ENCODE assay signal across 27 cellular contexts in the genomic region with DNA sequence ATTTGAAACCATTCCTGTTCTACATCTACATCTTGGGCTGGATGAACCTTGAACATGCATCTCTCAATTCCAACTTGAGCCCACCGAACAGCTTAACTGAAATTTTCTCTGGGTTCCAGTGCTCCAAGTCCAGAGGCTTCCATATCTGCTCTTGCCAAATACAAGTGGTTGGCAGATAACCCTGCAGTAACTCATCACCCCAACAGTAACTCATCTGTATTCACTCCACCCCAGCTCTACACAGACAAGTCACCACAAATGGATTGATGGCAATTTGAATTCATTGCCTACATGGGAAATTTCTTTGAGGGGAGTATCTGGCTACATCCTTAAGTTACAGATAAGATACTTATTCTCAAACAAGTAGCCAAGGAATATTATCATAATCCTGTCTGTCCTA.
DNase-seq lines count a peak whose midpoint lies in the region; ATAC-seq and TF ChIP-seq lines count a peak whose summit lies in the region.
"Had no signal": no experiment of that assay in that cellular context is flagged by ENCODE, and none has a peak within 500 bp of the region (broad histone marks: within the 10 kb centered on the region; RNA-seq: fewer than 3 reads in every experiment).

No MANE protein-coding gene starts in this region.

- H3K36me3 ChIP-seq in right atrium auricular region (no peaks in the 10 kb centered on the region), heart left ventricle (no peaks in the 10 kb centered on the region), esophagus squamous epithelium (no peaks in the 10 kb centered on the region), sigmoid colon (no peaks in the 10 kb centered on the region), aorta (ENCODE audit: control insufficient read depth in 1 of 2, insufficient read depth in 2 of 2, low read length in 1 of 2) (no peaks in the 10 kb centered on the region)
- H3K36me3 ChIP-seq: left ventricle myocardium inferior, Peyer's patch had no signal

- ATAC-seq in heart left ventricle (no peak), aorta (ENCODE audit: low FRiP score) (no peak), HG02973 (IDR thresholded peaks at IDR 0.05; ENCODE audit: unreplicated experiment) (no peak)

- TF ChIP-seq EP300 in sigmoid colon (IDR thresholded peaks at IDR 0.05), result no peak

- H3K4me1 ChIP-seq in right atrium auricular region, result peaks cover 0 to 28% of the 10 kb centered on the region in 2 donors
- peaks cover 0 to 29% (median 24%) of the 10 kb centered on the region in 12 donors for H3K4me1 ChIP-seq in heart left ventricle
- peaks cover 5 to 39% (median 11%) of the 10 kb centered on the region in 3 donors for H3K4me1 ChIP-seq in esophagus squamous epithelium
- peaks cover 0 to 72% (median 63%) of the 10 kb centered on the region in 4 donors for H3K4me1 ChIP-seq in sigmoid colon
- peaks cover 10 to 21% of the 10 kb centered on the region in 2 donors for H3K4me1 ChIP-seq in aorta (ENCODE audit: control insufficient read depth in 1 of 2, insufficient read depth in 2 of 2, low read length in 2 of 2)
- H3K4me1 ChIP-seq: Peyer's patch had no signal

- no peak for TF ChIP-seq CTCF in right atrium auricular region (IDR thresholded peaks at IDR 0.05)
- TF ChIP-seq CTCF in heart left ventricle (IDR thresholded peaks at IDR 0.05), result no peak
- TF ChIP-seq CTCF in esophagus squamous epithelium (IDR thresholded peaks at IDR 0.05), result no peak
- no peak for TF ChIP-seq CTCF in sigmoid colon (IDR thresholded peaks at IDR 0.05)

- no peak for DNase-seq in right atrium auricular region (ENCODE audit: low spot score)
- no peak for DNase-seq in heart left ventricle
- DNase-seq in esophagus squamous epithelium (lab: John Stamatoyannopoulos, UW), result no peak
- no peak for DNase-seq in sigmoid colon
- DNase-seq in aorta, result no peak
- DNase-seq in posterior vena cava (ENCODE audit: low spot score), result no peak
- DNase-seq in NCI-H446 treated with DMSO at 0.1 percent for 48 hours (lab: John Stamatoyannopoulos, UW), result no peak
- DNase-seq: activated CD4-positive, alpha-beta memory T cell treated with anti-CD3 and anti-CD28 coated beads, Interleukin-2, amount 10 ng/mL, durations not matched to agents 7 days and 5 days; activated CD8-positive, alpha-beta memory T cell treated with anti-CD3 and anti-CD28 coated beads, Interleukin-2, amount 50 U/mL, for 48 hours; caudate nucleus; CD4-positive, alpha-beta T cell; DMS 273 treated with DMSO at 0.1 percent for 48 hours; EL; endodermal cell; GM23248; left ventricle myocardium inferior; naive B cell; NCI-H1105; NCI-H187 treated with DMSO at 0.1 percent for 48 hours; NCI-H526 treated with DMSO at 0.1 percent for 48 hours; nucleus accumbens; Peyer's patch; SIG-M5; small intestine; stimulated activated CD4-positive, alpha-beta T cell treated with anti-CD3 and anti-CD28 coated beads, Interleukin-1b, Interleukin-23, amount 100 ng/mL, for 48 hours; stimulated activated CD8-positive, alpha-beta memory T cell treated with anti-CD3 and anti-CD28 coated beads, Interleukin-4, amount 100 ng/mL, for 48 hours had no signal

- TF ChIP-seq POLR2A in heart left ventricle (IDR thresholded peaks at IDR 0.05) (no peak), esophagus squamous epithelium (IDR thresholded peaks at IDR 0.05) (no peak), sigmoid colon (IDR thresholded peaks at IDR 0.05) (no peak)

- 90 to 100% (median 98%) methylated on average over 1 of the region's 1 CpG for WGBS in heart left ventricle, 4 donors
- WGBS in esophagus squamous epithelium, 2 donors, result 100% methylated on average over 1 of the region's 1 CpG
- WGBS in sigmoid colon, 2 donors, result 93% methylated on average over 1 of the region's 1 CpG
- 96 to 98% methylated on average over 1 of the region's 1 CpG for WGBS in aorta, 2 donors

- H3K27me3 ChIP-seq in right atrium auricular region, result no peaks in the 10 kb centered on the region
- H3K27me3 ChIP-seq in heart left ventricle, result no peaks in the 10 kb centered on the region
- peaks cover 0 to 4% (median 0%) of the 10 kb centered on the region in 4 donors for H3K27me3 ChIP-seq in esophagus squamous epithelium
- no peaks in the 10 kb centered on the region for H3K27me3 ChIP-seq in sigmoid colon
- H3K27me3 ChIP-seq in aorta (ENCODE audit: control insufficient read depth in 1 of 2, insufficient read depth in 2 of 2, low read length in 1 of 2), result no peaks in the 10 kb centered on the region
- H3K27me3 ChIP-seq: Peyer's patch had no signal

- no peak overlapping the region for H3K4me3 ChIP-seq in right atrium auricular region
- H3K4me3 ChIP-seq in heart left ventricle, result no peak overlapping the region
- H3K4me3 ChIP-seq in esophagus squamous epithelium, result no peak overlapping the region
- H3K4me3 ChIP-seq in sigmoid colon, result no peak overlapping the region
- no peak overlapping the region for H3K4me3 ChIP-seq in aorta (ENCODE audit: low read length in 2 of 2)
- H3K4me3 ChIP-seq: GM23248, left ventricle myocardium inferior, Peyer's patch had no signal

- H3K27ac ChIP-seq in right atrium auricular region, result peak overlapping the region; percentile 38 to 74
- peak overlapping the region in 1 of 12 donors; percentile 80 for H3K27ac ChIP-seq in heart left ventricle
- H3K27ac ChIP-seq in esophagus squamous epithelium, result peak overlapping the region; percentile 39 to 81 (median 73)
- peak overlapping the region; percentile 77 to 86 (median 84) for H3K27ac ChIP-seq in sigmoid colon
- H3K27ac ChIP-seq in aorta (ENCODE audit: low read depth in 1 of 2, low read length in 2 of 2), result peak overlapping the region; percentile 92 to 93
- H3K27ac ChIP-seq: GM23248 had no signal

- intact Hi-C loops in heart left ventricle (cut with DNase I), result no loop called here
- intact Hi-C loops in esophagus squamous epithelium (cut with DNase I), result no loop called here
- intact Hi-C loops in sigmoid colon (cut with DNase I), result loop anchor here (5.0 kb wide), 1 partner anchor 65 kb away; no protein-coding TSS in a partner anchor
- intact Hi-C loops in aorta (cut with DNase I), result loop anchor here in 1 of 2 donors (5.0 to 10.0 kb wide), 3 partner anchors 70 to 387 kb away; no protein-coding TSS in a partner anchor
- intact Hi-C loops in posterior vena cava (cut with DNase I), result loop anchor here in 1 of 2 donors (10.0 kb wide), 1 partner anchor 1037 kb away; no protein-coding TSS in a partner anchor

- H3K9me3 ChIP-seq in right atrium auricular region (no peaks in the 10 kb centered on the region), heart left ventricle (no peaks in the 10 kb centered on the region), esophagus squamous epithelium (no peaks in the 10 kb centered on the region), sigmoid colon (no peaks in the 10 kb centered on the region), aorta (ENCODE audit: control insufficient read depth, low read length) (no peaks in the 10 kb centered on the region)
- H3K9me3 ChIP-seq: left ventricle myocardium inferior, Peyer's patch had no signal
